Comparison of ENCODE assay signal across 8 cellular contexts in the genomic region with DNA sequence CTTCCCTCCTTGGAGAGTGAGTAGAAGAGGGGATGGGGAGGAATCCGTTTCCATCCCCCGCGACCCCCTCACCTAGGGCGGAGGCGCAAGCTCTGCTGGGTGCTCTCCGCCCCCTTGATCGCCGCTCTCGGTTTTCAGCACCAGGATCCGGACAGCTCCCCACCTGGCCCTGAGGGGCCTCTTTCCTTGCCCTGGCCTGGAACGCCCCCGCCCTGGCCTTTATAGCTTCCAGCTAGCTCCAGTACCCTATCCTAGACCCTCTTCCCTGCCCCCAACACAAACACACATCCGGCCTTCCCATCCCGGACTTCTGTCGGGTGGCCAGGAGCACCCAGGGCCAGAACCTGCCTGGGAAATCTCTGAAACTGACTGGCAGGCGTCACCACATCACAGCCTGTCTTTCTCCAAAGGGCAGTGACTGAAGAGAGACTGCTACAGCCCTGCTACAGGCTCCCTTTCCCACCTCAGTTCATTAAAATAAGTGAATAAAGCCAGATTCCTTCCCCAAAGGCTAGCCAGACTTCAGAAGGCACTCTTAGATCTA.
DNase-seq lines count a peak whose midpoint lies in the region; ATAC-seq, FAIRE-seq and TF ChIP-seq lines count a peak whose summit lies in the region.

No MANE protein-coding gene starts in this region.

- peaks cover 73 to 84% (median 75%) of the 10 kb centered on the region in 3 donors for H3K27me3 Mint-ChIP-seq in CD14-positive monocyte (ENCODE audit: low read depth in 3 of 3)
- H3K27me3 Mint-ChIP-seq in HFFc6 (ENCODE audit: insufficient read depth) = peaks cover 59% of the 10 kb centered on the region

- no peak for ATAC-seq in HG02885 (IDR thresholded peaks at IDR 0.05; ENCODE audit: poor library complexity, unreplicated experiment)

- H2AK5ac ChIP-seq in mesendoderm (ENCODE audit: low read length) = no peak overlapping the region

- H3K4me1 Mint-ChIP-seq in CD14-positive monocyte = peaks cover 18% of the 10 kb centered on the region
- H3K4me1 Mint-ChIP-seq in HFFc6 (ENCODE audit: low read depth) = peaks cover 28% of the 10 kb centered on the region

- H3K4me3 ChIP-seq in mesendoderm (ENCODE audit: low read length) (no peak overlapping the region), small intestine (ENCODE audit: low read depth in 1 of 2, low read length in 2 of 2) (no peak overlapping the region)

- no peak overlapping the region for H3K4me2 ChIP-seq in mesendoderm (ENCODE audit: low read length)

- H3K27ac Mint-ChIP-seq in CD14-positive monocyte = peak overlapping the region in 1 of 7 donors; percentile 52
- no peak overlapping the region for H3K27ac Mint-ChIP-seq in HFFc6

- no peak overlapping the region for H3K4ac ChIP-seq in mesendoderm (ENCODE audit: low read depth, low read length)

- no peak overlapping the region for H3K56ac ChIP-seq in mesendoderm (ENCODE audit: low read length)

- H4K8ac ChIP-seq in mesendoderm (ENCODE audit: low read depth, low read length) = no peak overlapping the region

- peaks cover under 1% of the 10 kb centered on the region for H3K4me1 ChIP-seq in mesendoderm (ENCODE audit: control insufficient read depth, low read depth, low read length)
- H3K4me1 ChIP-seq in small intestine (ENCODE audit: control insufficient read depth in 2 of 2, insufficient read depth in 1 of 2, low read depth in 1 of 2, low read length in 1 of 2) = no peaks in the 10 kb centered on the region

- no peak overlapping the region for H3K27ac ChIP-seq in mesendoderm (ENCODE audit: low read depth, low read length)
- no peak overlapping the region for H3K27ac ChIP-seq in small intestine (ENCODE audit: low read depth in 1 of 2, low read length in 1 of 2)

- H3K36me3 ChIP-seq in mesendoderm (ENCODE audit: control insufficient read depth, insufficient read depth, low read length) = no peaks in the 10 kb centered on the region
- no peaks in the 10 kb centered on the region for H3K36me3 ChIP-seq in small intestine (ENCODE audit: control insufficient read depth in 2 of 2, insufficient read depth in 2 of 2, low read length in 2 of 2)

- WGBS in mesendoderm (ENCODE audit: extremely low coverage, insufficient coverage, low lambda C conversion rate) = no CpG with 5 or more reads among the region's 16 CpGs
- WGBS in small intestine, 3 donors = 4 to 10% (median 9%) methylated on average over 14 to 16 of the region's 16 CpGs

- peaks cover 32% of the 10 kb centered on the region for H3K27me3 ChIP-seq in mesendoderm (ENCODE audit: insufficient read depth, low read length, poor library complexity)
- H3K27me3 ChIP-seq in small intestine (ENCODE audit: control insufficient read depth in 2 of 2, insufficient read depth in 2 of 2, low read length in 2 of 2) = peaks cover 14 to 47% of the 10 kb centered on the region in 2 donors

- TF ChIP-seq CTCF in CD14-positive monocyte (IDR thresholded peaks at IDR 0.05) (no peak), HFFc6 (IDR thresholded peaks at IDR 0.05) (no peak)

- peak overlapping the region; percentile 44 to 86 for H3K4me3 Mint-ChIP-seq in CD14-positive monocyte
- H3K4me3 Mint-ChIP-seq in HFFc6 = peak overlapping the region; percentile 51; the same call in 1 of the 2 replicates

- H3K79me1 ChIP-seq in mesendoderm (ENCODE audit: low read length) = no peaks in the 10 kb centered on the region

- H2BK15ac ChIP-seq in mesendoderm (replicated peaks; ENCODE audit: low read depth) = no peak overlapping the region

- no peak overlapping the region for H2BK120ac ChIP-seq in mesendoderm (ENCODE audit: low read depth, low read length)

- intact Hi-C loops in CD14-positive monocyte (cut with micrococcal nuclease) = no loop called here

- H3K9me3 Mint-ChIP-seq in CD14-positive monocyte (peaks cover 0 to 25% (median 17%) of the 10 kb centered on the region in 7 donors), HFFc6 (no peaks in the 10 kb centered on the region)

- DNase-seq in CD14-positive monocyte (ENCODE audit: low spot score) = no peak
- DNase-seq in HFFc6 = no peak
- peak; percentile 43 for DNase-seq in cerebellum (ENCODE audit: low spot score)
- DNase-seq in mesendoderm = peak; percentile 89
- no peak for DNase-seq in OCI-M1 (lab: John Stamatoyannopoulos, UW)
- DNase-seq in small intestine = no peak
- DNase-seq in GF-D8 (lab: John Stamatoyannopoulos, UW) = no peak

- H2BK5ac ChIP-seq in mesendoderm (ENCODE audit: low read length) = no peak overlapping the region

- FAIRE-seq in small intestine (lab: Jason Lieb, UNC) = no peak

- peaks cover 7 to 15% of the 10 kb centered on the region in 2 donors for H3K36me3 Mint-ChIP-seq in CD14-positive monocyte
- H3K36me3 Mint-ChIP-seq in HFFc6 (ENCODE audit: low read depth) = peaks cover 4% of the 10 kb centered on the region; the same call in 1 of the 2 replicates

- H3K23ac ChIP-seq in mesendoderm (ENCODE audit: low read length) = no peak overlapping the region

- no peaks in the 10 kb centered on the region for H3K79me2 ChIP-seq in mesendoderm (ENCODE audit: control insufficient read depth, insufficient read depth, low read length)

- no peak overlapping the region for H3K9ac ChIP-seq in mesendoderm (ENCODE audit: low read length)

- no peak overlapping the region for H3K18ac ChIP-seq in mesendoderm (ENCODE audit: low read length)

- H3K9me3 ChIP-seq in small intestine (ENCODE audit: control insufficient read depth, low read depth) = no peaks in the 10 kb centered on the region

- no peak overlapping the region for H4K5ac ChIP-seq in mesendoderm (ENCODE audit: low read length)

Comparison
In these comparisons a context has a peak if more than half of its experiments do, and no peak if none do; other contexts are left out.
1. DNase-seq: peak in cerebellum (single experiment) and mesendoderm (single experiment); none in CD14-positive monocyte (single experiment), HFFc6 (single experiment), OCI-M1 (single experiment), small intestine (single experiment) and GF-D8 (single experiment).